Comparison of ENCODE assay signal across 1 cellular context in the genomic region with DNA sequence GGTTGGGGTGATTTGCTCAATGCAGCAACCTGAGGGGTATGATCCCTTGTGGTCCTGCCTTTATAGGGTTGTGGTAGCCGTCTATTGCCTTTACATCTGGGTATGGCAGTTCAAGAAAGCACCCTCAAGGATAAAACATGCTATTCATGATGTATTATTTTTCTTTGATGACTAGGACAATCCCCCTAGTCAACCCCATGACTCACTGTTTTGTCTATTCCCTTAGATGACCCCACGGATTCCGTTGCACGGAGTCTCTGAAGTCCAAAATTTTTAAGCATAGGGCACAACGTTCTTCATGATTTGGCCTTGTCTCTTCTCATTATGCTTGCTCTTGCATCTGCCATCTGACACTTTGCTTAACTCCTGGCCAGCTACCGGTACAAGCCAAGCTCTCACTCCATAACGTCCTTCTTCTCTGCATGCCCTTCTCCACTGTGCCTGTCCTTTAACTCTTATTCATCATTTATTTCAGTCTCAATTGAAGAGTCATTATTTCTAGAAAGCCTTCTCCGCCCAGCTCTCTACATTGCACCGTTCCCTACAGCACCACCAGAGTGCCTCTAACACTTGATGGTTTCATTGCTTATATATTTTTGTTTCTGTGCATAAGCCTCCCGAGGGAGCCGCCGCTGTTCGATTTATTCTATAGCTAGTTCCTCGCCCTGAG.
TF ChIP-seq lines count a peak whose summit lies in the region.

No MANE protein-coding gene starts in this region.

TF ChIP-seq in WTC11, 78 proteins besides CTCF, POLR2A, EP300 and RAD21 (continued from another document):
- TF ChIP-seq, protein P1, sequence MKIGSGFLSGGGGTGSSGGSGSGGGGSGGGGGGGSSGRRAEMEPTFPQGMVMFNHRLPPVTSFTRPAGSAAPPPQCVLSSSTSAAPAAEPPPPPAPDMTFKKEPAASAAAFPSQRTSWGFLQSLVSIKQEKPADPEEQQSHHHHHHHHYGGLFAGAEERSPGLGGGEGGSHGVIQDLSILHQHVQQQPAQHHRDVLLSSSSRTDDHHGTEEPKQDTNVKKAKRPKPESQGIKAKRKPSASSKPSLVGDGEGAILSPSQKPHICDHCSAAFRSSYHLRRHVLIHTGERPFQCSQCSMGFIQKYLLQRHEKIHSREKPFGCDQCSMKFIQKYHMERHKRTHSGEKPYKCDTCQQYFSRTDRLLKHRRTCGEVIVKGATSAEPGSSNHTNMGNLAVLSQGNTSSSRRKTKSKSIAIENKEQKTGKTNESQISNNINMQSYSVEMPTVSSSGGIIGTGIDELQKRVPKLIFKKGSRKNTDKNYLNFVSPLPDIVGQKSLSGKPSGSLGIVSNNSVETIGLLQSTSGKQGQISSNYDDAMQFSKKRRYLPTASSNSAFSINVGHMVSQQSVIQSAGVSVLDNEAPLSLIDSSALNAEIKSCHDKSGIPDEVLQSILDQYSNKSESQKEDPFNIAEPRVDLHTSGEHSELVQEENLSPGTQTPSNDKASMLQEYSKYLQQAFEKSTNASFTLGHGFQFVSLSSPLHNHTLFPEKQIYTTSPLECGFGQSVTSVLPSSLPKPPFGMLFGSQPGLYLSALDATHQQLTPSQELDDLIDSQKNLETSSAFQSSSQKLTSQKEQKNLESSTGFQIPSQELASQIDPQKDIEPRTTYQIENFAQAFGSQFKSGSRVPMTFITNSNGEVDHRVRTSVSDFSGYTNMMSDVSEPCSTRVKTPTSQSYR (CRISPR knock-in tag; IDR thresholded peaks at IDR 0.05): no peak
- TF ChIP-seq CREM (CRISPR knock-in tag; IDR thresholded peaks at IDR 0.05) (no peak), ZNF138 (CRISPR knock-in tag; conservative IDR thresholded peaks at IDR 0.05) (no peak)
